Comparison of ENCODE assay signal across 1 cellular context in genomic region chr7:133436014-133436428, GRCh38.
TF ChIP-seq lines count a peak whose summit lies in the region.

No MANE protein-coding gene starts in this region.

TF ChIP-seq in WTC11, 78 proteins besides CTCF, POLR2A, EP300 and RAD21 (continued from another document):
- TF ChIP-seq FOXP4 (CRISPR knock-in tag; IDR thresholded peaks at IDR 0.05), result no peak
- no peak for TF ChIP-seq ARID4B (CRISPR knock-in tag; IDR thresholded peaks at IDR 0.05; ENCODE audit: borderline replicate concordance)
- no peak for TF ChIP-seq ATF6 (CRISPR knock-in tag; IDR thresholded peaks at IDR 0.05)
- TF ChIP-seq ATF3 (CRISPR knock-in tag; conservative IDR thresholded peaks at IDR 0.05), result no peak
- no peak for TF ChIP-seq ZBTB21 (CRISPR knock-in tag; IDR thresholded peaks at IDR 0.05; ENCODE audit: borderline replicate concordance)
- TF ChIP-seq RELA (CRISPR knock-in tag; IDR thresholded peaks at IDR 0.05; ENCODE audit: borderline replicate concordance), result no peak
- no peak for TF ChIP-seq NR1H2 (CRISPR knock-in tag; IDR thresholded peaks at IDR 0.05)
TF ChIP-seq in WTC11: peak in this region for 0.
